ENCODE assay signal across 8 cellular contexts in the genomic region with DNA sequence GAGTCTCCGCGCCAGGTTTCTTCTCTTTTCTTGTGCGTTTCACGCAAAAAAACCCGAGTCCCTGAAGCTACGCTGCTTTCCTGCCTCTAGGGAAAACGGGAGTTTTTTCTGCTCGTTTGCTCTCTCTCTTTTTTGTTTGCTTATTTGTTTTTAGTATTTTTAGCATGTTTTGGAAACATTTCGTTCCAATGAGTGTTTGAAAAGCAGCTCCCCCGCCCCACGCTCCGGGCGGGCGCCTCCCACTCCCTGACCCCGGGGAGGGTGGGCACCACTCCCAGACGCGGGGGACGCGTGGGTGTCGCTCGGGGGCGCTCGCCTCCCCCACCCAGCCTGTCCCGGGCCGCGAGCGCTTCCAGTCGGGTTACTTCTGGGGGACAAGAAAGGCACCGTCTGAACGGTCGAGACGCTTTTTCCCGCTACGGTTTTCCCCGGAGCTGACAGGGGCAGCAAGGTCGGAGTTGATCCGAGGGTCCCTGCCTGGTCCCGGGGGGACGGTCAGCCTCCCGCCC.
DNase-seq lines count a peak whose midpoint lies in the region; ATAC-seq and TF ChIP-seq lines count a peak whose summit lies in the region.

No MANE protein-coding gene starts in this region.

- H3K27me3 Mint-ChIP-seq in activated naive CD8-positive, alpha-beta T cell treated with anti-CD3 and anti-CD28 coated beads, Interleukin-2, amount 50 U/mL, for 24 hours = peaks cover 50% of the 10 kb centered on the region

- TF ChIP-seq CTCF in retinal pigment epithelial cell (conservative IDR thresholded peaks at IDR 0.05; ENCODE audit: low read depth, low read length) = no peak

- H3K4me3 Mint-ChIP-seq in activated naive CD8-positive, alpha-beta T cell treated with anti-CD3 and anti-CD28 coated beads, Interleukin-2, amount 50 U/mL, for 24 hours = no peak overlapping the region

- H3K27ac Mint-ChIP-seq in activated naive CD8-positive, alpha-beta T cell treated with anti-CD3 and anti-CD28 coated beads, Interleukin-2, amount 50 U/mL, for 24 hours = no peak overlapping the region

- DNase-seq in activated CD4-positive, alpha-beta T cell treated with anti-CD3 and anti-CD28 coated beads for 4 hours = peak; percentile 12 to 13
- DNase-seq in activated CD4-positive, alpha-beta T cell treated with anti-CD3 and anti-CD28 coated beads for 1 hour = no peak
- no peak for DNase-seq in activated naive CD8-positive, alpha-beta T cell treated with anti-CD3 and anti-CD28 coated beads, Interleukin-2, amount 50 U/mL, for 24 hours
- peak; percentile 88 for DNase-seq in hippocampal formation (lab: John Stamatoyannopoulos, UW)
- DNase-seq in retinal pigment epithelial cell (ENCODE audit: low read depth) = no peak
- no peak for DNase-seq in activated gamma-delta T cell (lab: John Stamatoyannopoulos, UW)
- DNase-seq in NCI-H1092 (lab: John Stamatoyannopoulos, UW) = no peak

- peak overlapping the region; percentile 48 for H3K4me3 ChIP-seq in retinal pigment epithelial cell (ENCODE audit: low read length)

- H3K36me3 Mint-ChIP-seq in activated naive CD8-positive, alpha-beta T cell treated with anti-CD3 and anti-CD28 coated beads, Interleukin-2, amount 50 U/mL, for 24 hours (ENCODE audit: low read depth) = no peaks in the 10 kb centered on the region

- H3K4me1 Mint-ChIP-seq in activated naive CD8-positive, alpha-beta T cell treated with anti-CD3 and anti-CD28 coated beads, Interleukin-2, amount 50 U/mL, for 24 hours = peaks cover 3% of the 10 kb centered on the region

- peak; percentile 12 for ATAC-seq in activated naive CD8-positive, alpha-beta T cell treated with anti-CD3 and anti-CD28 coated beads, Interleukin-2, amount 50 U/mL, for 24 hours
- ATAC-seq in HG02798 (IDR thresholded peaks at IDR 0.05; ENCODE audit: poor library complexity, unreplicated experiment) = no peak

- no peaks in the 10 kb centered on the region for H3K9me3 Mint-ChIP-seq in activated naive CD8-positive, alpha-beta T cell treated with anti-CD3 and anti-CD28 coated beads, Interleukin-2, amount 50 U/mL, for 24 hours

Comparison
In these comparisons a context has a peak if more than half of its experiments do, and no peak if none do; other contexts are left out.
1. DNase-seq: peak in activated CD4-positive, alpha-beta T cell treated with anti-CD3 and anti-CD28 coated beads for 4 hours (2 of 2) and hippocampal formation (2 of 2); none in activated CD4-positive, alpha-beta T cell treated with anti-CD3 and anti-CD28 coated beads for 1 hour (single experiment), activated naive CD8-positive, alpha-beta T cell treated with anti-CD3 and anti-CD28 coated beads, Interleukin-2, amount 50 U/mL, for 24 hours (single experiment), retinal pigment epithelial cell (single experiment), activated gamma-delta T cell (single experiment) and NCI-H1092 (single experiment).